In the genomic region with DNA sequence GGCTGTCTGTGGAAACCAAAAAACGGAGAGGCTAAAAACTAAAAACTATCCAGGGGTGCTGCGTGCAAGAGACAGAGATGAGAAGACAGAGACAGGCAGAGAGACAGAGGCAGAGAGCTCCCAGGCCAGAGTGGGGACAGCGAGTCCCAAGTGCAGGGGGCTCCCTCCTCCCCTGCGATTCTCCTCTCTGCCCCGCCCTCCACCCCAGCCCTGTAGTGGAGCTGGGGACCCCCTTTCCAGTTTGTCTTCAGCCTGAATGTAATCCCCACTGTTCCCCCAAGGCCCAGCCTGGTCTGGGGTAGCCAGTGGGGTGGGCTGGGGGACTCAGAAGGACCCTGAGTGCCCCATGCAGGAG, we compare ENCODE assay signal across 10 cellular contexts. TPM values are rescaled to one million over a fixed set of nuclear protein-coding genes. Genes with fewer than 3 reads are reported as not detected.
DNase-seq lines count a peak whose midpoint lies in the region; ATAC-seq lines count a peak whose summit lies in the region.
"Had no signal": no experiment of that assay in that cellular context is flagged by ENCODE, and none has a peak within 500 bp of the region (broad histone marks: within the 10 kb centered on the region; RNA-seq: fewer than 3 reads in every experiment).

No MANE protein-coding gene starts in this region.

- H3K4me1 ChIP-seq in GM23248 (ENCODE audit: insufficient read depth), result peaks cover 25% of the 10 kb centered on the region
- peaks cover 2% of the 10 kb centered on the region for H3K4me1 ChIP-seq in right cardiac atrium (ENCODE audit: control insufficient read depth, insufficient read depth, low read length)

- H3K9me3 ChIP-seq in GM23248 (ENCODE audit: low read depth), result no peaks in the 10 kb centered on the region
- H3K9me3 ChIP-seq in right cardiac atrium (ENCODE audit: control insufficient read depth, low read length), result no peaks in the 10 kb centered on the region

- peaks cover 4% of the 10 kb centered on the region; the same call in 1 of the 2 replicates for H4K20me1 ChIP-seq in GM23248 (ENCODE audit: insufficient read depth)

- no peak for ATAC-seq in right cardiac atrium
- no peak for ATAC-seq in stimulated activated naive CD8-positive, alpha-beta T cell treated with anti-CD3 and anti-CD28 coated beads, Interleukin-15, amount 100 ng/mL, for 72 hours
- no peak for ATAC-seq in GM18870 (IDR thresholded peaks at IDR 0.05; ENCODE audit: unreplicated experiment)
- no peak for ATAC-seq in HG02798 (IDR thresholded peaks at IDR 0.05; ENCODE audit: poor library complexity, unreplicated experiment)

- in situ Hi-C loops in GM23248 (cut with MboI), result no loop called here

- no peaks in the 10 kb centered on the region for H3K9me2 ChIP-seq in GM23248 (ENCODE audit: insufficient read depth)

- WGBS in GM23248 (ENCODE audit: low coverage in 1 of 2, low lambda C conversion rate in 2 of 2, missing lambda C conversion rate in 2 of 2), 2 experiments, result 4 to 9% methylated on average over 5 of the region's 5 CpGs
- 33% methylated on average over 5 of the region's 5 CpGs for WGBS in right cardiac atrium

- no peaks in the 10 kb centered on the region for H3K36me3 Mint-ChIP-seq in activated naive CD8-positive, alpha-beta T cell

- H2AFZ ChIP-seq in GM23248, result no peak overlapping the region

- no peaks in the 10 kb centered on the region for H3K27me3 Mint-ChIP-seq in activated naive CD8-positive, alpha-beta T cell
- H3K27me3 Mint-ChIP-seq in stimulated activated naive CD8-positive, alpha-beta T cell treated with anti-CD3 and anti-CD28 coated beads, Interleukin-15, amount 100 ng/mL, for 72 hours, result no peaks in the 10 kb centered on the region

- H3K27me3 ChIP-seq in GM23248 (replicated peaks; ENCODE audit: insufficient read depth), result no peaks in the 10 kb centered on the region
- H3K27me3 ChIP-seq in right cardiac atrium (ENCODE audit: control insufficient read depth, insufficient read depth), result no peaks in the 10 kb centered on the region

- no peak overlapping the region for H3K27ac Mint-ChIP-seq in activated naive CD8-positive, alpha-beta T cell
- no peak overlapping the region for H3K27ac Mint-ChIP-seq in stimulated activated naive CD8-positive, alpha-beta T cell treated with anti-CD3 and anti-CD28 coated beads, Interleukin-15, amount 100 ng/mL, for 72 hours
- H3K27ac Mint-ChIP-seq: activated CD4-positive, alpha-beta T cell treated with anti-CD3 and anti-CD28 coated beads, Interleukin-2, amount 10 ng/mL, durations not matched to agents 7 days and 5 days had no signal

- H3K4me2 ChIP-seq in GM23248 (ENCODE audit: unreplicated experiment), result peak overlapping the region; percentile 99

- peaks cover 27% of the 10 kb centered on the region for H3F3A ChIP-seq in GM23248 (ENCODE audit: insufficient read depth)

- H3K4me3 ChIP-seq in GM23248 (peak overlapping the region; percentile 91), right cardiac atrium (ENCODE audit: low read length) (peak overlapping the region; percentile 95)

- intact Hi-C loops in right cardiac atrium (cut with DNase I), result loop anchor here in 1 of 4 donors (10.0 kb wide), 1 partner anchor 56 kb away; no protein-coding TSS in a partner anchor
- intact Hi-C loops in head of caudate nucleus (cut with DNase I), result loop anchor here (5.0 kb wide), 1 partner anchor 34 kb away; no protein-coding TSS in a partner anchor

- peaks cover 39% of the 10 kb centered on the region for H3K4me1 Mint-ChIP-seq in activated naive CD8-positive, alpha-beta T cell (ENCODE audit: low read depth)
- peaks cover 51% of the 10 kb centered on the region for H3K4me1 Mint-ChIP-seq in stimulated activated naive CD8-positive, alpha-beta T cell treated with anti-CD3 and anti-CD28 coated beads, Interleukin-15, amount 100 ng/mL, for 72 hours

- DNase-seq in GM23248 (peak; percentile 53), right cardiac atrium (peak in 2 of 3 donors; percentile 50 to 55), HK-2 (ENCODE audit: unreplicated experiment) (no peak), head of caudate nucleus (no peak)
- no peak for DNase-seq in stimulated activated naive CD8-positive, alpha-beta T cell treated with anti-CD3 and anti-CD28 coated beads, Interleukin-15, amount 100 ng/mL, for 72 hours
- DNase-seq: activated CD4-positive, alpha-beta T cell treated with anti-CD3 and anti-CD28 coated beads, Interleukin-2, amount 10 ng/mL, durations not matched to agents 7 days and 5 days; NCI-H446 treated with DMSO at 0.1 percent for 48 hours had no signal

- H3K9ac ChIP-seq in GM23248, result peak overlapping the region; percentile 95

- H3K36me3 ChIP-seq in GM23248 (ENCODE audit: low read depth), result no peaks in the 10 kb centered on the region

- H3K27ac ChIP-seq in GM23248, result peak overlapping the region; percentile 82
- H3K27ac ChIP-seq in right cardiac atrium (ENCODE audit: low read length), result peak overlapping the region; percentile 93

- peak overlapping the region; percentile 79 for H3K4me3 Mint-ChIP-seq in activated naive CD8-positive, alpha-beta T cell
- H3K4me3 Mint-ChIP-seq in stimulated activated naive CD8-positive, alpha-beta T cell treated with anti-CD3 and anti-CD28 coated beads, Interleukin-15, amount 100 ng/mL, for 72 hours, result peak overlapping the region; percentile 72 to 74

- H3K79me2 ChIP-seq in GM23248 (ENCODE audit: insufficient read depth), result peaks cover 93% of the 10 kb centered on the region

- H3K9me3 Mint-ChIP-seq in activated naive CD8-positive, alpha-beta T cell (ENCODE audit: low read depth), result no peaks in the 10 kb centered on the region
- H3K9me3 Mint-ChIP-seq in stimulated activated naive CD8-positive, alpha-beta T cell treated with anti-CD3 and anti-CD28 coated beads, Interleukin-15, amount 100 ng/mL, for 72 hours, result no peaks in the 10 kb centered on the region
- H3K9me3 Mint-ChIP-seq: activated CD4-positive, alpha-beta T cell treated with anti-CD3 and anti-CD28 coated beads, Interleukin-2, amount 10 ng/mL, durations not matched to agents 7 days and 5 days had no signal

RNA-seq across cellular contexts. Expression of a gene that starts 2.0 kb away (rescaled TPM):
- 50.4 and 51.9 TPM in 2 replicates for total RNA-seq in GM23248 (2014; rRNA removed; shearing (Covaris generic))
- 106 and 108 TPM in 2 replicates for polyA plus RNA-seq in GM23248 (2016; fragmentation: Nextera tagmentation; extraction: Ambion mirVana)
- total RNA-seq in right cardiac atrium, result 100 to 1,000 TPM; 175 to 223 (median 188) TPM
- 186 TPM for polyA plus RNA-seq in right cardiac atrium

Comparison
In these comparisons a context has a peak if more than half of its experiments do, and no peak if none do; other contexts are left out.
1. DNase-seq: peak in GM23248 (single experiment) and right cardiac atrium (2 of 3); none in stimulated activated naive CD8-positive, alpha-beta T cell treated with anti-CD3 and anti-CD28 coated beads, Interleukin-15, amount 100 ng/mL, for 72 hours (0 of 2), HK-2 (single experiment) and head of caudate nucleus (0 of 42).